Comparison of ENCODE assay signal across 1 cellular context in the genomic region with DNA sequence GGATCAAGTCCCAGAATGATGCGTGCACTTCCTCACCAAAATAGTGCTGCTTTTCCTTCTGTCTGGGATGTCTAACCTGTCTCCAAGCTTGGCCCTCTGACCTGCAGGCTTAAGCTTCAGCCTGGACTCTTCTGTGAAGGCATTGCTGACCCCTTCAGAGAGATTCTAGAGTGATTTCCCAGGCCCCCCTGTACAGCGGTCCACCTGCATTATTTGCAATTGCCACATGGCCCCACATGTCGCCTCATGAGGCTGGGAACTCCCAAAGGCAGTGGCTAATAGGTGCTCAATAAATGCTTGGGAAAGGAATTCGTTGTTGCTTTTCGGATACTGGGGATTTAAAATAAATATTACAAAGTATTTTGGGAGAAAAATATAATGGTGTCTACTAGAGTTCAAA.
TF ChIP-seq lines count a peak whose summit lies in the region.

No MANE protein-coding gene starts in this region.

TF ChIP-seq in K562, 482 proteins besides CTCF, POLR2A, EP300 and RAD21 (continued from another document):
- TF ChIP-seq FOXP1 (CRISPR knock-in tag; IDR thresholded peaks at IDR 0.05) (no peak), RCOR1 (IDR thresholded peaks at IDR 0.05; ENCODE audit: borderline replicate concordance in 1 of 2, low read depth in 2 of 2, low read length in 2 of 2) (no peak), PCBP2 (IDR thresholded peaks at IDR 0.05; ENCODE audit: low read depth, low read length, poor library complexity, severe bottlenecking) (no peak), TSC22D4 (tag; IDR thresholded peaks at IDR 0.05) (no peak), CEBPG (CRISPR knock-in tag; IDR thresholded peaks at IDR 0.05) (no peak), CEBPG (tag; conservative IDR thresholded peaks at IDR 0.05 in 1 of 2, IDR thresholded peaks at IDR 0.05 in 1 of 2) (no peak), BRCA1 (IDR thresholded peaks at IDR 0.05) (no peak), BRCA1 (CRISPR knock-in tag; IDR thresholded peaks at IDR 0.05) (no peak)
- TF ChIP-seq, protein P1, sequence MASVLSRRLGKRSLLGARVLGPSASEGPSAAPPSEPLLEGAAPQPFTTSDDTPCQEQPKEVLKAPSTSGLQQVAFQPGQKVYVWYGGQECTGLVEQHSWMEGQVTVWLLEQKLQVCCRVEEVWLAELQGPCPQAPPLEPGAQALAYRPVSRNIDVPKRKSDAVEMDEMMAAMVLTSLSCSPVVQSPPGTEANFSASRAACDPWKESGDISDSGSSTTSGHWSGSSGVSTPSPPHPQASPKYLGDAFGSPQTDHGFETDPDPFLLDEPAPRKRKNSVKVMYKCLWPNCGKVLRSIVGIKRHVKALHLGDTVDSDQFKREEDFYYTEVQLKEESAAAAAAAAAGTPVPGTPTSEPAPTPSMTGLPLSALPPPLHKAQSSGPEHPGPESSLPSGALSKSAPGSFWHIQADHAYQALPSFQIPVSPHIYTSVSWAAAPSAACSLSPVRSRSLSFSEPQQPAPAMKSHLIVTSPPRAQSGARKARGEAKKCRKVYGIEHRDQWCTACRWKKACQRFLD (CRISPR knock-in tag; IDR thresholded peaks at IDR 0.05), result no peak
- TF ChIP-seq, protein P2, sequence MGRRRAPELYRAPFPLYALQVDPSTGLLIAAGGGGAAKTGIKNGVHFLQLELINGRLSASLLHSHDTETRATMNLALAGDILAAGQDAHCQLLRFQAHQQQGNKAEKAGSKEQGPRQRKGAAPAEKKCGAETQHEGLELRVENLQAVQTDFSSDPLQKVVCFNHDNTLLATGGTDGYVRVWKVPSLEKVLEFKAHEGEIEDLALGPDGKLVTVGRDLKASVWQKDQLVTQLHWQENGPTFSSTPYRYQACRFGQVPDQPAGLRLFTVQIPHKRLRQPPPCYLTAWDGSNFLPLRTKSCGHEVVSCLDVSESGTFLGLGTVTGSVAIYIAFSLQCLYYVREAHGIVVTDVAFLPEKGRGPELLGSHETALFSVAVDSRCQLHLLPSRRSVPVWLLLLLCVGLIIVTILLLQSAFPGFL (CRISPR knock-in tag; IDR thresholded peaks at IDR 0.05), result no peak
- TF ChIP-seq, protein P3, sequence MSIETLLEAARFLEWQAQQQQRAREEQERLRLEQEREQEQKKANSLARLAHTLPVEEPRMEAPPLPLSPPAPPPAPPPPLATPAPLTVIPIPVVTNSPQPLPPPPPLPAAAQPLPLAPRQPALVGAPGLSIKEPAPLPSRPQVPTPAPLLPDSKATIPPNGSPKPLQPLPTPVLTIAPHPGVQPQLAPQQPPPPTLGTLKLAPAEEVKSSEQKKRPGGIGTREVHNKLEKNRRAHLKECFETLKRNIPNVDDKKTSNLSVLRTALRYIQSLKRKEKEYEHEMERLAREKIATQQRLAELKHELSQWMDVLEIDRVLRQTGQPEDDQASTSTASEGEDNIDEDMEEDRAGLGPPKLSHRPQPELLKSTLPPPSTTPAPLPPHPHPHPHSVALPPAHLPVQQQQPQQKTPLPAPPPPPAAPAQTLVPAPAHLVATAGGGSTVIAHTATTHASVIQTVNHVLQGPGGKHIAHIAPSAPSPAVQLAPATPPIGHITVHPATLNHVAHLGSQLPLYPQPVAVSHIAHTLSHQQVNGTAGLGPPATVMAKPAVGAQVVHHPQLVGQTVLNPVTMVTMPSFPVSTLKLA (conservative IDR thresholded peaks at IDR 0.05), result no peak
- TF ChIP-seq, protein P4, sequence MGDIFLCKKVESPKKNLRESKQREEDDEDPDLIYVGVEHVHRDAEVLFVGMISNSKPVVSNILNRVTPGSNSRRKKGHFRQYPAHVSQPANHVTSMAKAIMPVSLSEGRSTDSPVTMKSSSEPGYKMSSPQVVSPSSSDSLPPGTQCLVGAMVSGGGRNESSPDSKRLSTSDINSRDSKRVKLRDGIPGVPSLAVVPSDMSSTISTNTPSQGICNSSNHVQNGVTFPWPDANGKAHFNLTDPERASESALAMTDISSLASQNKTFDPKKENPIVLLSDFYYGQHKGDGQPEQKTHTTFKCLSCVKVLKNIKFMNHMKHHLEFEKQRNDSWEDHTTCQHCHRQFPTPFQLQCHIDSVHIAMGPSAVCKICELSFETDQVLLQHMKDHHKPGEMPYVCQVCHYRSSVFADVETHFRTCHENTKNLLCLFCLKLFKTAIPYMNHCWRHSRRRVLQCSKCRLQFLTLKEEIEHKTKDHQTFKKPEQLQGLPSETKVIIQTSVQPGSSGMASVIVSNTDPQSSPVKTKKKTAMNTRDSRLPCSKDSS (IDR thresholded peaks at IDR 0.05; ENCODE audit: low read depth, partially characterized antibody), result no peak
